ENCODE assay signal across 14 cellular contexts in genomic region chr9:116800885-116801284, GRCh38.
DNase-seq lines count a peak whose midpoint lies in the region; ATAC-seq and TF ChIP-seq lines count a peak whose summit lies in the region.
"Had no signal": no experiment of that assay in that cellular context is flagged by ENCODE, and none has a peak within 500 bp of the region (broad histone marks: within the 10 kb centered on the region; RNA-seq: fewer than 3 reads in every experiment).

No MANE protein-coding gene starts in this region.

- H3K4me3 Mint-ChIP-seq in endodermal cell = no peak overlapping the region
- H3K4me3 Mint-ChIP-seq in stimulated activated memory B cell treated with anti-CD40 and anti-IgM and Interleukin-4, amounts not matched to agents 10 μg/mL and 1 μg/mL and 100 μg/mL, for 72 hours = no peak overlapping the region
- H3K4me3 Mint-ChIP-seq in natural killer cell = no peak overlapping the region

- DNase-seq in NCI-H2227 treated with DMSO at 0.1 percent for 48 hours (lab: John Stamatoyannopoulos, UW) (peak; percentile 7), NCI-H2227 (lab: John Stamatoyannopoulos, UW; ENCODE audit: unreplicated experiment) (no peak), Karpas-422 (peak; percentile 70), endodermal cell (peak; percentile 79), natural killer cell (no peak), vagina (ENCODE audit: extremely low spot score in 2 of 2) (no peak)
- DNase-seq: activated naive CD4-positive, alpha-beta T cell treated with anti-CD3 and anti-CD28 coated beads, Interleukin-2, amount 50 U/mL, for 16 hours; central memory CD4-positive, alpha-beta T cell; lower lobe of right lung had no signal

- peaks cover 37% of the 10 kb centered on the region for H3K4me1 Mint-ChIP-seq in endodermal cell
- H3K4me1 Mint-ChIP-seq in stimulated activated memory B cell treated with anti-CD40 and anti-IgM and Interleukin-4, amounts not matched to agents 10 μg/mL and 1 μg/mL and 100 μg/mL, for 72 hours = peaks cover 6% of the 10 kb centered on the region
- H3K4me1 Mint-ChIP-seq in natural killer cell = peaks cover 0 to 4% of the 10 kb centered on the region in 2 donors

- intact Hi-C loops in natural killer cell (cut with micrococcal nuclease) (no loop called here), vagina (cut with DNase I) (no loop called here)

- no peaks in the 10 kb centered on the region for H4K20me1 ChIP-seq in Karpas-422 (ENCODE audit: insufficient read depth, low read depth, low read length)

- H3K27me3 Mint-ChIP-seq in endodermal cell (ENCODE audit: insufficient read depth) (peaks cover 17% of the 10 kb centered on the region), natural killer cell (ENCODE audit: low read depth in 2 of 2) (peaks cover 0 to 7% of the 10 kb centered on the region in 2 donors)
- H3K27me3 Mint-ChIP-seq in stimulated activated memory B cell treated with anti-CD40 and anti-IgM and Interleukin-4, amounts not matched to agents 10 μg/mL and 1 μg/mL and 100 μg/mL, for 72 hours = no peaks in the 10 kb centered on the region

- TF ChIP-seq POLR2A in vagina (IDR thresholded peaks at IDR 0.05) = no peak

- WGBS in endodermal cell (ENCODE audit: insufficient coverage in 1 of 2, insufficient read length in 1 of 2), 2 experiments = 67% methylated on average over 1 of the region's 1 CpG; no CpG with 5 or more reads in 1 of the 2 experiments

- no peak overlapping the region for H3K4me2 ChIP-seq in Karpas-422 (ENCODE audit: low read depth, low read length, poor library complexity, severe bottlenecking)
- H3K4me2 ChIP-seq: hepatocyte had no signal

- H3K27ac Mint-ChIP-seq in endodermal cell = no peak overlapping the region
- no peak overlapping the region for H3K27ac Mint-ChIP-seq in stimulated activated memory B cell treated with anti-CD40 and anti-IgM and Interleukin-4, amounts not matched to agents 10 μg/mL and 1 μg/mL and 100 μg/mL, for 72 hours
- H3K27ac Mint-ChIP-seq in natural killer cell = no peak overlapping the region

- H3K36me3 Mint-ChIP-seq in endodermal cell (ENCODE audit: low read depth) (no peaks in the 10 kb centered on the region), natural killer cell (no peaks in the 10 kb centered on the region)
- no peaks in the 10 kb centered on the region for H3K36me3 Mint-ChIP-seq in stimulated activated memory B cell treated with anti-CD40 and anti-IgM and Interleukin-4, amounts not matched to agents 10 μg/mL and 1 μg/mL and 100 μg/mL, for 72 hours

- H3K9me3 ChIP-seq in Karpas-422 (ENCODE audit: low read length) (no peaks in the 10 kb centered on the region), endodermal cell (ENCODE audit: control insufficient read depth, low read length) (no peaks in the 10 kb centered on the region), vagina (no peaks in the 10 kb centered on the region)
- H3K9me3 ChIP-seq: lower lobe of right lung, SJSA1 had no signal

- no peaks in the 10 kb centered on the region for H3K27me3 ChIP-seq in Karpas-422 (ENCODE audit: low read length)
- no peaks in the 10 kb centered on the region for H3K27me3 ChIP-seq in endodermal cell (ENCODE audit: control insufficient read depth, insufficient read depth, low read length, poor library complexity, severe bottlenecking)
- H3K27me3 ChIP-seq in vagina = no peaks in the 10 kb centered on the region
- H3K27me3 ChIP-seq: SJSA1 had no signal

- no peaks in the 10 kb centered on the region for H3K36me3 ChIP-seq in Karpas-422 (ENCODE audit: insufficient read depth, low read length)
- no peaks in the 10 kb centered on the region for H3K36me3 ChIP-seq in endodermal cell (ENCODE audit: control insufficient read depth, insufficient read depth, low read length)
- no peaks in the 10 kb centered on the region for H3K36me3 ChIP-seq in vagina
- H3K36me3 ChIP-seq: lower lobe of right lung, SJSA1 had no signal

- H3K9ac ChIP-seq in Karpas-422 (ENCODE audit: low read length) (no peak overlapping the region), endodermal cell (ENCODE audit: extremely low read depth, low read length, poor library complexity, severe bottlenecking) (no peak overlapping the region)

- H3K79me2 ChIP-seq in Karpas-422 (ENCODE audit: low read length) = no peaks in the 10 kb centered on the region
- H3K79me2 ChIP-seq: hepatocyte had no signal

- H3K9me3 Mint-ChIP-seq in endodermal cell (peaks cover 2% of the 10 kb centered on the region), natural killer cell (peaks cover 0 to 5% of the 10 kb centered on the region in 2 donors)
- H3K9me3 Mint-ChIP-seq in stimulated activated memory B cell treated with anti-CD40 and anti-IgM and Interleukin-4, amounts not matched to agents 10 μg/mL and 1 μg/mL and 100 μg/mL, for 72 hours = no peaks in the 10 kb centered on the region

- no peak overlapping the region for H3K4me3 ChIP-seq in Karpas-422 (ENCODE audit: low read length)
- no peak overlapping the region for H3K4me3 ChIP-seq in endodermal cell (ENCODE audit: low read length)
- H3K4me3 ChIP-seq in vagina = no peak overlapping the region
- H3K4me3 ChIP-seq: hepatocyte, lower lobe of right lung, SJSA1 had no signal

- no peaks in the 10 kb centered on the region for H3K9me2 ChIP-seq in Karpas-422 (replicated peaks; ENCODE audit: insufficient read depth, low read length)

- TF ChIP-seq CTCF in endodermal cell (conservative IDR thresholded peaks at IDR 0.05) (no peak), natural killer cell (IDR thresholded peaks at IDR 0.05) (no peak), vagina (IDR thresholded peaks at IDR 0.05) (no peak)

- no peak overlapping the region for H2AFZ ChIP-seq in Karpas-422 (ENCODE audit: low read length)
- H2AFZ ChIP-seq: hepatocyte had no signal

- H3K4me1 ChIP-seq in Karpas-422 (ENCODE audit: low read length) (peaks cover 11% of the 10 kb centered on the region), endodermal cell (ENCODE audit: control insufficient read depth, insufficient read depth, low read length) (peaks cover 21% of the 10 kb centered on the region), vagina (no peaks in the 10 kb centered on the region)
- H3K4me1 ChIP-seq: lower lobe of right lung, SJSA1 had no signal

- H3K27ac ChIP-seq in Karpas-422 (ENCODE audit: low read length) (no peak overlapping the region), endodermal cell (ENCODE audit: low read depth, low read length) (peak overlapping the region; percentile 30), vagina (no peak overlapping the region)
- H3K27ac ChIP-seq: epithelial cell of prostate, hepatocyte, lower lobe of right lung, SJSA1 had no signal

- peak; percentile 60 for ATAC-seq in stimulated activated memory B cell treated with anti-CD40 and anti-IgM and Interleukin-4, amounts not matched to agents 10 μg/mL and 1 μg/mL and 100 μg/mL, for 72 hours
- ATAC-seq in HG03460 (IDR thresholded peaks at IDR 0.05; ENCODE audit: unreplicated experiment) = no peak
- ATAC-seq in natural killer cell = no peak
- ATAC-seq: lower lobe of right lung had no signal

Comparison
In these comparisons a context has a peak if more than half of its experiments do, and no peak if none do; other contexts are left out.
1. DNase-seq: peak in NCI-H2227 treated with DMSO at 0.1 percent for 48 hours (single experiment), Karpas-422 (single experiment) and endodermal cell (single experiment); none in NCI-H2227 (single experiment), natural killer cell (single experiment) and vagina (0 of 2).